8 cellular contexts compared by ENCODE assay signal in the genomic region with DNA sequence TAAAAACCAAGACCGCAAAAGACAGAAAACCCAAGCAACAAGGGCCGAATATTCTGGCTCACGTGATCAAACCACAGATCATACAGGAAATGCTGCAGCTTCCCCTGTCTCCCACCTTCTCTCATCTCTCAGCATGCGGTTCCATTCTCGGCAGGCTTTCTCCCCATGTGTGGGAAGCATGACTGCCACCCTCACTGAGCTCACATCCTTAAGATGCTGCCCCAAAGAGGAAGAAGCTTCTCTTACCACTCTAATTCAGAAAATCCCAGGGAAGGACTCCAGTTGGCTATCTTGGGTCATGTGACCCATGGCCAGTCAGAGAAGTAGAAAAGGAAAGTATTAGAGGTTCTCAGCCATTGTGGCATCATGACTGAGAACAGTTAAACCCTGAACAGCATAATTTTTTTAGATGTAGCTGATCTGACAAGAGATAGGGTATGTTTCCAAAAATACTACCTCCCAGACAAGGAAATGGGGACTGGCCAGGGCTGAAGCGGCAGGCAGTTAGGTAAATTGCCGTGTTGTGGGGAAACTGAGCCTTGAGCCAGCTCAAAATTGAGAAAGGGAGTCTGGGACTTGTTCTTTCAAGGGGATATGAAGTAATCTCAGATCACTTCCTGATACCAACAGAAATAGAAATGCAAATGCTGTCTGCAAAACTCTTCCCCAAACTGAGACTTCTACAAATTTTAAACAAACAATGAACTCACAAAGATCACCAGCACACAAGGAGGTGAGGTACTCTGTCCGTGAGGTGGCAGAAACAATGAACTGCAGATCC. TPM values are rescaled to one million over a fixed set of nuclear protein-coding genes. Genes with fewer than 3 reads are reported as not detected.
A peak's percentile ranks its signal among the peaks of the same experiment; 100 is the strongest.
DNase-seq lines count a peak whose midpoint lies in the region; ATAC-seq and TF ChIP-seq lines count a peak whose summit lies in the region.

No MANE protein-coding gene starts in this region.

- POLR2A ChIA-PET in Caco-2 (lab: Charles Lee) = no interaction called here

- intact Hi-C loops in Caco-2 (cut with micrococcal nuclease; ENCODE audit: unreplicated experiment) = no loop called here

- peak; percentile 81 for DNase-seq in GM12864 (ENCODE audit: low read depth)
- peak; percentile 17 for DNase-seq in RWPE2 (ENCODE audit: low spot score)
- DNase-seq in activated gamma-delta T cell treated with anti-CD3 and anti-CD28 coated beads, Interleukin-2, amount 50 U/mL, for 16 hours (ENCODE audit: low read depth) = peak; percentile 65
- peak; percentile 79 for DNase-seq in stimulated activated CD4-positive, alpha-beta T cell treated with anti-CD3 and anti-CD28 coated beads, Interleukin-15, amount 100 ng/mL, for 24 hours
- DNase-seq in Caco-2 = no peak
- DNase-seq in BE2C = no peak

- H3K36me3 Mint-ChIP-seq in Caco-2 (ENCODE audit: insufficient read depth, unreplicated experiment) = no peaks in the 10 kb centered on the region

- peaks cover 15% of the 10 kb centered on the region for H3K9me3 Mint-ChIP-seq in Caco-2 (ENCODE audit: unreplicated experiment)

- H3K36me3 ChIP-seq in RWPE2 (ENCODE audit: low read depth) (no peaks in the 10 kb centered on the region), Caco-2 (ENCODE audit: control insufficient read depth, insufficient read depth, low read length) (no peaks in the 10 kb centered on the region), BE2C (no peaks in the 10 kb centered on the region)

- H3K4me3 ChIP-seq in GM12864 (ENCODE audit: low read depth, low read length) (peak overlapping the region; percentile 15), RWPE2 (ENCODE audit: severe bottlenecking) (no peak overlapping the region), Caco-2 (ENCODE audit: low read depth, low read length) (no peak overlapping the region), BE2C (ENCODE audit: low read depth, low read length) (no peak overlapping the region)

- H3K27ac ChIP-seq in RWPE2 (ENCODE audit: poor library complexity, severe bottlenecking) = no peak overlapping the region

- no peak overlapping the region for H3K4me3 Mint-ChIP-seq in Caco-2 (ENCODE audit: unreplicated experiment)

- no peaks in the 10 kb centered on the region for H3K9me3 ChIP-seq in RWPE2 (ENCODE audit: severe bottlenecking)
- H3K9me3 ChIP-seq in Caco-2 = no peaks in the 10 kb centered on the region
- no peaks in the 10 kb centered on the region for H3K9me3 ChIP-seq in BE2C

- H3K4me1 Mint-ChIP-seq in Caco-2 (ENCODE audit: low read depth, unreplicated experiment) = no peaks in the 10 kb centered on the region

- CTCF ChIA-PET in Caco-2 (lab: Charles Lee) = no interaction called here

- no peak for ATAC-seq in RWPE2 (ENCODE audit: low read depth)
- ATAC-seq in GM19452 (IDR thresholded peaks at IDR 0.05; ENCODE audit: unreplicated experiment) = no peak
- ATAC-seq in HG02870 (IDR thresholded peaks at IDR 0.05; ENCODE audit: unreplicated experiment) = no peak

- H3K27me3 ChIP-seq in RWPE2 (ENCODE audit: insufficient read depth, poor library complexity, severe bottlenecking) = no peaks in the 10 kb centered on the region
- H3K27me3 ChIP-seq in Caco-2 (replicated peaks; ENCODE audit: control insufficient read depth, insufficient read depth, low read length) = no peaks in the 10 kb centered on the region
- no peaks in the 10 kb centered on the region for H3K27me3 ChIP-seq in BE2C

- no peak overlapping the region for H3K27ac Mint-ChIP-seq in Caco-2 (ENCODE audit: unreplicated experiment)

- no peak for TF ChIP-seq CTCF in GM12864 (IDR thresholded peaks at IDR 0.05; ENCODE audit: low read depth, low read length, missing control alignments)
- no peak for TF ChIP-seq CTCF in RWPE2 (IDR thresholded peaks at IDR 0.05; ENCODE audit: poor library complexity, severe bottlenecking)
- TF ChIP-seq CTCF in Caco-2 (IDR thresholded peaks at IDR 0.05; ENCODE audit: insufficient read depth in 1 of 2, low read depth in 1 of 2, low read length in 1 of 2, severe bottlenecking in 1 of 2, unreplicated experiment in 1 of 2) = no peak
- no peak for TF ChIP-seq CTCF in BE2C (IDR thresholded peaks at IDR 0.05; ENCODE audit: low read depth, low read length)

- H3K4me1 ChIP-seq in RWPE2 (ENCODE audit: insufficient read depth, poor library complexity, severe bottlenecking) = no peaks in the 10 kb centered on the region
- H3K4me1 ChIP-seq in Caco-2 = no peaks in the 10 kb centered on the region
- no peaks in the 10 kb centered on the region for H3K4me1 ChIP-seq in BE2C

- no peaks in the 10 kb centered on the region for H3K27me3 Mint-ChIP-seq in Caco-2 (ENCODE audit: insufficient read depth, unreplicated experiment)

- BruUV-seq in Caco-2 (replicated peaks; lab: Mats Ljungman, UMichigan) = no TSS peak

RNA-seq across cellular contexts. Expression of a gene that starts 37.1 kb away (rescaled TPM):
- total RNA-seq in Caco-2 (2022) = 0.09 TPM in 1 of 2 replicates, not detected in the other
- 0.79 TPM for polyA plus RNA-seq in BE2C (2012; ENCODE audit: insufficient read depth, insufficient read length, low read depth)

RNA-seq across cellular contexts. Expression of a gene that starts 53.7 kb away (rescaled TPM):
- total RNA-seq in Caco-2 (2022) = 301 and 322 TPM in 2 replicates
- 155 TPM for polyA plus RNA-seq in BE2C (2012; ENCODE audit: insufficient read depth, insufficient read length, low read depth)

Comparison
In these comparisons a context has a peak if more than half of its experiments do, and no peak if none do; other contexts are left out.
1. DNase-seq: peak in GM12864 (single experiment), RWPE2 (single experiment), activated gamma-delta T cell treated with anti-CD3 and anti-CD28 coated beads, Interleukin-2, amount 50 U/mL, for 16 hours (single experiment) and stimulated activated CD4-positive, alpha-beta T cell treated with anti-CD3 and anti-CD28 coated beads, Interleukin-15, amount 100 ng/mL, for 24 hours (single experiment); none in Caco-2 (0 of 2) and BE2C (single experiment).